Comparison of ENCODE assay signal across 8 cellular contexts in the genomic region with DNA sequence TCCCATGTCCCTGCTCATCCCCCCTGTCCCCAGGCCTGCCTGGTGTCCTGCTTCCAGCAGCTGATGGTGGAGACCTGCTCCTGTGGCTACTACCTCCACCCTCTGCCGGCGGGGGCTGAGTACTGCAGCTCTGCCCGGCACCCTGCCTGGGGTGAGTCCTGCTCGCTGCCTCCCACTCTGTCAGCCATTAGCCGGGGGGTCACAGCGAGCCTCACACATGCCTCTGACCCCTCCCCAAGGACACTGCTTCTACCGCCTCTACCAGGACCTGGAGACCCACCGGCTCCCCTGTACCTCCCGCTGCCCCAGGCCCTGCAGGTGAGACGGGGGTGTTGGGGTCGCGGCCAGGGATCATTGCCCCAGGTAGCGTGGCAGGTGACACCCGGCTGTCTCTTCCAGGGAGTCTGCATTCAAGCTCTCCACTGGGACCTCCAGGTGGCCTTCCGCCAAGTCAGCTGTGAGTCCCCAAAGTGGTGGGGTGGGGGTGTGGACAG. TPM values are rescaled to one million over a fixed set of nuclear protein-coding genes. Genes with fewer than 3 reads are reported as not detected.
DNase-seq lines count a peak whose midpoint lies in the region; ATAC-seq and TF ChIP-seq lines count a peak whose summit lies in the region.

No MANE protein-coding gene starts in this region.

- no peak for TF ChIP-seq POLR2A in uterus (IDR thresholded peaks at IDR 0.05)

- no peak overlapping the region for H3K27ac ChIP-seq in uterus

- H3K4me3 ChIP-seq in uterus = no peak overlapping the region

- H3K4me3 Mint-ChIP-seq in activated CD4-positive, alpha-beta T cell treated with anti-CD3 and anti-CD28 coated beads, Interleukin-2, amount 10 ng/mL, durations not matched to agents 24 days and 14 days = no peak overlapping the region

- no peaks in the 10 kb centered on the region for H3K27me3 ChIP-seq in uterus

- intact Hi-C loops in activated CD4-positive, alpha-beta T cell treated with anti-CD3 and anti-CD28 coated beads, Interleukin-2, amount 10 ng/mL, durations not matched to agents 24 days and 14 days (cut with micrococcal nuclease) = loop anchor here (1.0 to 5.0 kb wide), 2 partner anchors 168 to 258 kb away; no protein-coding TSS in a partner anchor
- intact Hi-C loops in uterus (cut with DNase I; ENCODE audit: low total_unique reads) = no loop called here

- POLR2A ChIA-PET in GM10248 (lab: Yijun Ruan, JAX) = no interaction called here

- no peaks in the 10 kb centered on the region for H3K9me3 ChIP-seq in uterus

- H3K9me3 Mint-ChIP-seq in activated CD4-positive, alpha-beta T cell treated with anti-CD3 and anti-CD28 coated beads, Interleukin-2, amount 10 ng/mL, durations not matched to agents 24 days and 14 days = no peaks in the 10 kb centered on the region

- DNase-seq in GM10248 (ENCODE audit: extremely low spot score) (peak; percentile 78), NCI-H1694 (lab: John Stamatoyannopoulos, UW) (peak; percentile 53), mucosa of gallbladder (ENCODE audit: low spot score) (peak; percentile 56), uterus (peak in 1 of 2 donors; percentile 31)
- DNase-seq in activated CD4-positive, alpha-beta T cell treated with anti-CD3 and anti-CD28 coated beads, Interleukin-2, amount 10 ng/mL, durations not matched to agents 24 days and 14 days = peak; percentile 93
- DNase-seq in effector CD4-positive, alpha-beta T cell = peak; percentile 36

- ATAC-seq in GM18907 (IDR thresholded peaks at IDR 0.05; ENCODE audit: unreplicated experiment) = no peak
- no peak for ATAC-seq in GM21447 (IDR thresholded peaks at IDR 0.05; ENCODE audit: unreplicated experiment)

- H3K4me1 ChIP-seq in uterus = peaks cover 0 to 16% of the 10 kb centered on the region in 2 donors

- H3K27me3 Mint-ChIP-seq in activated CD4-positive, alpha-beta T cell treated with anti-CD3 and anti-CD28 coated beads, Interleukin-2, amount 10 ng/mL, durations not matched to agents 24 days and 14 days = no peaks in the 10 kb centered on the region

- peak; percentile 57 for TF ChIP-seq CTCF in GM10248 (IDR thresholded peaks at IDR 0.05; ENCODE audit: control extremely low read depth, extremely low read depth, low read depth, missing control alignments)
- peak; percentile 18 to 60 (median 32) for TF ChIP-seq CTCF in uterus (IDR thresholded peaks at IDR 0.05)

- no peak overlapping the region for H3K27ac Mint-ChIP-seq in activated CD4-positive, alpha-beta T cell treated with anti-CD3 and anti-CD28 coated beads, Interleukin-2, amount 10 ng/mL, durations not matched to agents 24 days and 14 days

- peaks cover 2% of the 10 kb centered on the region for H3K36me3 Mint-ChIP-seq in activated CD4-positive, alpha-beta T cell treated with anti-CD3 and anti-CD28 coated beads, Interleukin-2, amount 10 ng/mL, durations not matched to agents 24 days and 14 days (ENCODE audit: low read depth)

- no peaks in the 10 kb centered on the region for H3K36me3 ChIP-seq in uterus

- CTCF ChIA-PET in GM10248 (lab: Yijun Ruan, JAX) = interaction anchor here (0.8 to 6.6 kb wide), 7 partner anchors 10 to 309 kb away, joined by 3 to 87 read pairs (median 4); a partner anchor contains a TSS

- peaks cover 4% of the 10 kb centered on the region for H3K4me1 Mint-ChIP-seq in activated CD4-positive, alpha-beta T cell treated with anti-CD3 and anti-CD28 coated beads, Interleukin-2, amount 10 ng/mL, durations not matched to agents 24 days and 14 days

RNA-seq across cellular contexts. Expression of a gene that starts 10.0 kb away (rescaled TPM):
- total RNA-seq in activated CD4-positive, alpha-beta T cell treated with anti-CD3 and anti-CD28 coated beads, Interleukin-2, amount 10 ng/mL, durations not matched to agents 24 days and 14 days = 3.1 and 3.2 TPM in 2 replicates
- total RNA-seq in mucosa of gallbladder = 7.9 TPM
- total RNA-seq in uterus = 1 to 10 TPM in 3 of 4 donors, under 1 TPM in 1; 0.26 to 8.4 (median 4.4) TPM

RNA-seq across cellular contexts. Expression of a gene that starts 16.6 kb away (rescaled TPM):
- 86.9 and 87.3 TPM in 2 replicates for total RNA-seq in activated CD4-positive, alpha-beta T cell treated with anti-CD3 and anti-CD28 coated beads, Interleukin-2, amount 10 ng/mL, durations not matched to agents 24 days and 14 days
- total RNA-seq in mucosa of gallbladder = 68.9 TPM
- total RNA-seq in uterus = 10 to 100 TPM in 3 of 4 donors, 1 to 10 TPM in 1; 9.5 to 66.1 (median 49.8) TPM

RNA-seq across cellular contexts. Expression of a gene that starts 17.4 kb away (rescaled TPM):
- 54.1 and 55.7 TPM in 2 replicates for total RNA-seq in activated CD4-positive, alpha-beta T cell treated with anti-CD3 and anti-CD28 coated beads, Interleukin-2, amount 10 ng/mL, durations not matched to agents 24 days and 14 days
- total RNA-seq in mucosa of gallbladder = 86.6 TPM
- total RNA-seq in uterus = 10 to 100 TPM; 11.2 to 98.5 (median 44.0) TPM

RNA-seq across cellular contexts. Expression of a gene that starts 18.1 kb away (rescaled TPM):
- total RNA-seq in activated CD4-positive, alpha-beta T cell treated with anti-CD3 and anti-CD28 coated beads, Interleukin-2, amount 10 ng/mL, durations not matched to agents 24 days and 14 days = 33.4 and 35.2 TPM in 2 replicates
- total RNA-seq in mucosa of gallbladder = 19.0 TPM
- total RNA-seq in uterus = 10 to 100 TPM; 14.7 to 34.1 (median 24.3) TPM

RNA-seq across cellular contexts. Expression of a gene that starts 34.2 kb away (rescaled TPM):
- total RNA-seq in activated CD4-positive, alpha-beta T cell treated with anti-CD3 and anti-CD28 coated beads, Interleukin-2, amount 10 ng/mL, durations not matched to agents 24 days and 14 days = 145 TPM in 2 replicates
- 121 TPM for total RNA-seq in mucosa of gallbladder
- total RNA-seq in uterus = 100 to 1,000 TPM in 2 of 4 donors, 10 to 100 TPM in 2; 45.6 to 277 (median 130) TPM
